Comparison of ENCODE assay signal across 8 cellular contexts in the genomic region with DNA sequence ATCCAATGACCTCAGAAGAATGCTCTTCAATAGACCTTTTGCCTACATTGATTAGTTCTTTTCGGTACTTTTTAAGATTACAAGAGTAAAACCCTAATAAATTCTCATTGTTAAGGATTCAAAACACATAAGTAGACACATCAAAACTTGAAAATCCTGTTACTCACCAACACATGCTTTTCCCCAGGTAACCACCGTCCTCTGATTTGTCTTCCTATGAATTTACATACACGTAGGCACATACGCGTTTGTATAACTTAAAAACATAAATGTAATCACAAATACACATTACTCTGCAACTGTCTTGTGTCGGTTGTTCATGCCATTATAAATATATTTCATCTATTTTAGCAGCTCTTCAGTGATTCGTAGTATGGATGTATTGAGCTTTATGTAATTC. TPM values are rescaled to one million over a fixed set of nuclear protein-coding genes. Genes with fewer than 3 reads are reported as not detected.
DNase-seq lines count a peak whose midpoint lies in the region; ATAC-seq, FAIRE-seq and TF ChIP-seq lines count a peak whose summit lies in the region.

No MANE protein-coding gene starts in this region.

- H3K36me3 ChIP-seq in SK-N-MC (ENCODE audit: insufficient read depth, low read length) (peaks cover 9% of the 10 kb centered on the region), gastroesophageal sphincter (no peaks in the 10 kb centered on the region), spleen (peaks cover 0 to 8% (median under 1%) of the 10 kb centered on the region in 6 donors)

- ATAC-seq in gastroesophageal sphincter = no peak

- intact Hi-C loops in spleen (cut with DNase I; ENCODE audit: low total_unique reads) = no loop called here

- peak overlapping the region; percentile 75 for H3K9ac ChIP-seq in SK-N-MC (ENCODE audit: insufficient read length)

- H3K27me3 ChIP-seq in gastroesophageal sphincter (no peaks in the 10 kb centered on the region), spleen (replicated peaks in 1 of 7) (peaks cover 0 to 17% (median 0%) of the 10 kb centered on the region in 7 donors)

- 33 to 49% methylated on average over 7 of the region's 7 CpGs for WGBS in gastroesophageal sphincter (ENCODE audit: low coverage in 1 of 2), 2 donors
- WGBS in spleen, 5 donors = 48 to 52% (median 52%) methylated on average over 7 of the region's 7 CpGs

- DNase-seq in NCI-H510A treated with DMSO at 0.1 percent for 48 hours (lab: John Stamatoyannopoulos, UW) (peak; percentile 26), NCI-H510A (lab: John Stamatoyannopoulos, UW) (no peak), SK-N-MC (ENCODE audit: low read depth, low spot score) (no peak), spleen (no peak), frontal cortex (ENCODE audit: low spot score in 2 of 2) (no peak), SKM-1 treated with dmso at 0.1 percent for 144 hours (lab: John Stamatoyannopoulos, UW; ENCODE audit: unreplicated experiment) (no peak)
- DNase-seq in stimulated activated CD4-positive, alpha-beta T cell treated with anti-CD3 and anti-CD28 coated beads, Interleukin-4, amount 100 ng/mL, for 1 hour = no peak

- TF ChIP-seq POLR2A in gastroesophageal sphincter (IDR thresholded peaks at IDR 0.05) (no peak), spleen (IDR thresholded peaks at IDR 0.05) (no peak)

- no peak for TF ChIP-seq CTCF in gastroesophageal sphincter (IDR thresholded peaks at IDR 0.05)
- TF ChIP-seq CTCF in spleen (IDR thresholded peaks at IDR 0.05 in 8 of 11, conservative IDR thresholded peaks at IDR 0.05 in 3 of 11) = no peak

- no peaks in the 10 kb centered on the region for H3K9me3 ChIP-seq in SK-N-MC (ENCODE audit: low read depth, low read length)
- no peaks in the 10 kb centered on the region for H3K9me3 ChIP-seq in gastroesophageal sphincter
- H3K9me3 ChIP-seq in spleen = peaks cover 0 to 4% (median 0%) of the 10 kb centered on the region in 8 donors

- H3K4me3 ChIP-seq in SK-N-MC = peak overlapping the region; percentile 97
- H3K4me3 ChIP-seq in gastroesophageal sphincter = peak overlapping the region; percentile 87 to 91
- peak overlapping the region in 6 of 8 donors; percentile 78 to 97 (median 92) for H3K4me3 ChIP-seq in spleen

- H3K27ac ChIP-seq in SK-N-MC (no peak overlapping the region), gastroesophageal sphincter (peak overlapping the region in 3 of 4 donors; percentile 97 to 99 (median 99)), spleen (peak overlapping the region in 1 of 8 donors; percentile 98)

- H3K4me1 ChIP-seq in gastroesophageal sphincter (peaks cover 4 to 42% (median 8%) of the 10 kb centered on the region in 3 donors), spleen (peaks cover 13 to 43% (median 33%) of the 10 kb centered on the region in 6 donors)

- FAIRE-seq in frontal cortex (lab: Jason Lieb, UNC) = no peak

- no peak for TF ChIP-seq EP300 in gastroesophageal sphincter (IDR thresholded peaks at IDR 0.05)

RNA-seq across cellular contexts. Expression of gene WASHC4, which starts 0.9 kb away (rescaled TPM):
- total RNA-seq in gastroesophageal sphincter = 100 to 1,000 TPM in 1 of 4 donors, 10 to 100 TPM in 3; 32.7 to 136 (median 53.6) TPM
- total RNA-seq in spleen = 100 to 1,000 TPM in 4 of 7 donors, 10 to 100 TPM in 3; 87.2 to 172 (median 107) TPM
- polyA plus RNA-seq in spleen = 10 to 100 TPM; 25.2 to 33.4 (median 29.5) TPM
- total RNA-seq in frontal cortex = 73.0 TPM

RNA-seq across cellular contexts. Expression of gene ALDH1L2, which starts 22.4 kb away (rescaled TPM):
- 1 to 10 TPM; 4.0 to 8.1 (median 7.1) TPM for total RNA-seq in gastroesophageal sphincter
- 10 to 100 TPM in 1 of 7 donors, 1 to 10 TPM in 6; 1.6 to 10.4 (median 4.1) TPM for total RNA-seq in spleen
- under 1 TPM; 0.07 to 0.26 (median 0.22) TPM for polyA plus RNA-seq in spleen
- 4.9 TPM for total RNA-seq in frontal cortex
